ENCODE assay signal across 10 cellular contexts in genomic region chrX:357693-358471, GRCh38. TPM values are rescaled to one million over a fixed set of nuclear protein-coding genes. Genes with fewer than 3 reads are reported as not detected.
DNase-seq lines count a peak whose midpoint lies in the region; ATAC-seq, FAIRE-seq and TF ChIP-seq lines count a peak whose summit lies in the region.
"Had no signal": no experiment of that assay in that cellular context is flagged by ENCODE, and none has a peak within 500 bp of the region (broad histone marks: within the 10 kb centered on the region; RNA-seq: fewer than 3 reads in every experiment).

No MANE protein-coding gene starts in this region.

- H3K4me3 ChIP-seq in breast epithelium (no peak overlapping the region), kidney (ENCODE audit: low read length in 2 of 2) (no peak overlapping the region), sigmoid colon (no peak overlapping the region), SJCRH30 (no peak overlapping the region)

- no peak for TF ChIP-seq CTCF in MCF 10A (IDR thresholded peaks at IDR 0.05; ENCODE audit: unreplicated experiment)
- no peak for TF ChIP-seq CTCF in breast epithelium (IDR thresholded peaks at IDR 0.05)
- no peak for TF ChIP-seq CTCF in kidney (IDR thresholded peaks at IDR 0.05; ENCODE audit: borderline replicate concordance, extremely low read depth, insufficient read depth)
- TF ChIP-seq CTCF in sigmoid colon (IDR thresholded peaks at IDR 0.05) = no peak
- TF ChIP-seq CTCF in foreskin keratinocyte (conservative IDR thresholded peaks at IDR 0.05) = no peak

- ATAC-seq in foreskin keratinocyte = no peak

- FAIRE-seq in kidney (lab: Jason Lieb, UNC) (no peak), urothelium cell line (lab: Jason Lieb, UNC) (no peak)

- TF ChIP-seq POLR2A in breast epithelium (IDR thresholded peaks at IDR 0.05) = no peak
- no peak for TF ChIP-seq POLR2A in sigmoid colon (IDR thresholded peaks at IDR 0.05)

- H3K27ac Mint-ChIP-seq in MCF 10A (ENCODE audit: low read depth, unreplicated experiment) = no peak overlapping the region
- H3K27ac Mint-ChIP-seq: dendritic cell treated with granulocyte-macrophage colony-stimulating factor and Interleukin-4, amounts not matched to agents 40 ng/mL and 50 ng/mL, for 4 days had no signal

- no peaks in the 10 kb centered on the region for H3K27me3 ChIP-seq in breast epithelium
- H3K27me3 ChIP-seq in sigmoid colon = no peaks in the 10 kb centered on the region
- no peaks in the 10 kb centered on the region for H3K27me3 ChIP-seq in foreskin keratinocyte
- H3K27me3 ChIP-seq in SJCRH30 = no peaks in the 10 kb centered on the region

- peak; percentile 13 for DNase-seq in MCF 10A (ENCODE audit: unreplicated experiment)
- DNase-seq in breast epithelium (ENCODE audit: low spot score in 2 of 2) = no peak
- DNase-seq in activated CD8-positive, alpha-beta memory T cell treated with anti-CD3 and anti-CD28 coated beads for 24 hours = peak; percentile 69
- peak; percentile 68 for DNase-seq in kidney
- peak; percentile 11 for DNase-seq in urothelium cell line (ENCODE audit: low spot score)
- no peak for DNase-seq in sigmoid colon
- no peak for DNase-seq in foreskin keratinocyte
- no peak for DNase-seq in SJCRH30
- DNase-seq: NCI-H446 treated with DMSO at 0.1 percent for 48 hours had no signal

- no peaks in the 10 kb centered on the region for H3K36me3 ChIP-seq in breast epithelium
- H3K36me3 ChIP-seq in kidney (ENCODE audit: control insufficient read depth in 1 of 2, insufficient read depth in 2 of 2, low read length in 2 of 2) = peaks cover 0 to 3% of the 10 kb centered on the region in 2 donors
- H3K36me3 ChIP-seq in sigmoid colon = peaks cover 0 to 17% (median 2%) of the 10 kb centered on the region in 4 donors
- peaks cover 25% of the 10 kb centered on the region for H3K36me3 ChIP-seq in SJCRH30

- H3K4me3 Mint-ChIP-seq in MCF 10A (ENCODE audit: unreplicated experiment) = no peak overlapping the region
- H3K4me3 Mint-ChIP-seq: dendritic cell treated with granulocyte-macrophage colony-stimulating factor and Interleukin-4, amounts not matched to agents 40 ng/mL and 50 ng/mL, for 4 days had no signal

- TF ChIP-seq EP300 in sigmoid colon (IDR thresholded peaks at IDR 0.05) = no peak

- peaks cover 19% of the 10 kb centered on the region for H3K36me3 Mint-ChIP-seq in MCF 10A (ENCODE audit: insufficient read depth, unreplicated experiment)

- CTCF ChIA-PET in MCF 10A (lab: Yijun Ruan, JAX) = no interaction called here

- H3K9ac ChIP-seq in kidney (ENCODE audit: low read length in 2 of 2) = no peak overlapping the region

- no peaks in the 10 kb centered on the region for H3K4me1 Mint-ChIP-seq in MCF 10A (ENCODE audit: insufficient read depth, unreplicated experiment)

- BruUV-seq in MCF 10A (replicated peaks; lab: Mats Ljungman, UMichigan) = no TSS peak

- 89 to 93% methylated on average over 48 of the region's 48 CpGs for WGBS in sigmoid colon, 2 donors

- POLR2A ChIA-PET in MCF 10A (lab: Yijun Ruan, JAX) = no interaction called here

- no peaks in the 10 kb centered on the region for H3K9me3 Mint-ChIP-seq in MCF 10A (ENCODE audit: unreplicated experiment)

- intact Hi-C loops in MCF 10A (cut with micrococcal nuclease) = no loop called here
- intact Hi-C loops in breast epithelium (cut with DNase I; ENCODE audit: low total_unique reads) = loop anchor here (5.0 kb wide), 1 partner anchor 1359 kb away; no protein-coding TSS in a partner anchor
- intact Hi-C loops in kidney (cut with DNase I) = no loop called here
- intact Hi-C loops in sigmoid colon (cut with DNase I) = no loop called here

- H3K9me3 ChIP-seq in breast epithelium = peaks cover 23 to 30% of the 10 kb centered on the region in 2 donors
- peaks cover 0 to 2% of the 10 kb centered on the region in 2 donors for H3K9me3 ChIP-seq in kidney (ENCODE audit: control insufficient read depth in 1 of 2, low read length in 2 of 2)
- peaks cover 0 to 18% (median 3%) of the 10 kb centered on the region in 4 donors for H3K9me3 ChIP-seq in sigmoid colon
- 0 out of 2 replicates have a peak, but pooled peaks cover 3% of the 10 kb centered on the region for H3K9me3 ChIP-seq in SJCRH30 (replicated peaks)

- H3K27ac ChIP-seq in breast epithelium (no peak overlapping the region), kidney (ENCODE audit: low read depth in 2 of 2, low read length in 2 of 2) (no peak overlapping the region), sigmoid colon (no peak overlapping the region), foreskin keratinocyte (no peak overlapping the region), SJCRH30 (no peak overlapping the region)

- no peaks in the 10 kb centered on the region for H3K27me3 Mint-ChIP-seq in MCF 10A (ENCODE audit: insufficient read depth, unreplicated experiment)
- H3K27me3 Mint-ChIP-seq: dendritic cell treated with granulocyte-macrophage colony-stimulating factor and Interleukin-4, amounts not matched to agents 40 ng/mL and 50 ng/mL, for 4 days had no signal

- H3K4me1 ChIP-seq in breast epithelium = no peaks in the 10 kb centered on the region
- no peaks in the 10 kb centered on the region for H3K4me1 ChIP-seq in kidney (ENCODE audit: control insufficient read depth in 1 of 2, insufficient read depth in 1 of 2, low read depth in 1 of 2, low read length in 2 of 2)
- no peaks in the 10 kb centered on the region for H3K4me1 ChIP-seq in sigmoid colon
- no peaks in the 10 kb centered on the region for H3K4me1 ChIP-seq in foreskin keratinocyte
- H3K4me1 ChIP-seq in SJCRH30 = no peaks in the 10 kb centered on the region

RNA-seq across cellular contexts. Expression of gene PPP2R3B, which starts 28.8 kb away (rescaled TPM):
- total RNA-seq in MCF 10A (2022) (13.7 and 14.0 TPM in 2 replicates), breast epithelium (10 to 100 TPM; 10.4 to 23.3 (median 23.1) TPM), kidney (14.4 TPM), sigmoid colon (10 to 100 TPM in 1 of 4 donors, 1 to 10 TPM in 3; 3.2 to 16.1 (median 6.6) TPM), foreskin keratinocyte (17.1 and 20.7 TPM in 2 replicates)
- polyA plus RNA-seq in kidney (ENCODE audit: insufficient read depth, low read depth, low replicate concordance) (14.1 TPM), sigmoid colon (10 to 100 TPM in 1 of 3 donors, 1 to 10 TPM in 2; 2.1 to 13.3 (median 5.4) TPM), foreskin keratinocyte (18.7 and 20.0 TPM in 2 replicates)
- total RNA-seq in SJCRH30 (2014; rRNA removed; shearing (Covaris generic)) = 29.2 and 29.8 TPM in 2 replicates

RNA-seq across cellular contexts. Expression of gene GTPBP6, which starts 39.3 kb away (rescaled TPM):
- 54.9 and 73.4 TPM in 2 replicates for total RNA-seq in MCF 10A (2022)
- total RNA-seq in breast epithelium = 10 to 100 TPM; 25.5 to 45.9 (median 27.2) TPM
- total RNA-seq in kidney = 50.1 TPM
- polyA plus RNA-seq in kidney (ENCODE audit: insufficient read depth, low read depth, low replicate concordance) = 61.9 TPM
- 10 to 100 TPM; 22.4 to 40.3 (median 30.9) TPM for total RNA-seq in sigmoid colon
- polyA plus RNA-seq in sigmoid colon = 10 to 100 TPM; 36.0 to 65.8 (median 36.5) TPM
- 38.7 and 48.4 TPM in 2 replicates for total RNA-seq in foreskin keratinocyte
- 49.1 and 55.4 TPM in 2 replicates for polyA plus RNA-seq in foreskin keratinocyte
- total RNA-seq in SJCRH30 (2014; rRNA removed; shearing (Covaris generic)) = 29.6 and 37.0 TPM in 2 replicates

Comparison
In these comparisons a context has a peak if more than half of its experiments do, and no peak if none do; other contexts are left out.
1. DNase-seq: peak in MCF 10A (single experiment), activated CD8-positive, alpha-beta memory T cell treated with anti-CD3 and anti-CD28 coated beads for 24 hours (single experiment), kidney (single experiment) and urothelium cell line (single experiment); none in breast epithelium (0 of 2), sigmoid colon (single experiment), foreskin keratinocyte (0 of 2) and SJCRH30 (0 of 2).